In genomic region chr16:66189951-66190350, GRCh38 we compare ENCODE assay signal across 17 cellular contexts.
DNase-seq lines count a peak whose midpoint lies in the region; ATAC-seq and TF ChIP-seq lines count a peak whose summit lies in the region.
"Had no signal": no experiment of that assay in that cellular context is flagged by ENCODE, and none has a peak within 500 bp of the region (broad histone marks: within the 10 kb centered on the region; RNA-seq: fewer than 3 reads in every experiment).

No MANE protein-coding gene starts in this region.

- H2AFZ ChIP-seq in GM23248: no peak overlapping the region

- no peak for TF ChIP-seq POLR2A in gastroesophageal sphincter (IDR thresholded peaks at IDR 0.05)

- peaks cover 17% of the 10 kb centered on the region for H3K4me1 ChIP-seq in GM23248 (ENCODE audit: insufficient read depth)
- H3K4me1 ChIP-seq in gastroesophageal sphincter: peaks cover 0 to 20% (median 0%) of the 10 kb centered on the region in 3 donors

- H3K9ac ChIP-seq in GM23248: no peak overlapping the region

- no peaks in the 10 kb centered on the region for H3K27me3 ChIP-seq in GM23248 (replicated peaks; ENCODE audit: insufficient read depth)
- H3K27me3 ChIP-seq in gastroesophageal sphincter: no peaks in the 10 kb centered on the region
- H3K27me3 ChIP-seq: tibial nerve had no signal

- WGBS in GM23248 (ENCODE audit: low coverage in 1 of 2, low lambda C conversion rate in 2 of 2, missing lambda C conversion rate in 2 of 2), 2 experiments: 15% methylated on average over 4 of the region's 4 CpGs
- whole genome bisulfite sequencing in gastroesophageal sphincter (ENCODE audit: low coverage in 1 of 2), 2 donors: 58% methylated on average over 4 of the region's 4 CpGs; no CpG with 5 or more reads in 1 of the 2 donors

- H3K27ac ChIP-seq in GM23248 (peak overlapping the region; percentile 16), gastroesophageal sphincter (no peak overlapping the region), temporal lobe (ENCODE audit: low read depth, low read length) (peak overlapping the region; percentile 36)

- no peaks in the 10 kb centered on the region for H3K9me3 ChIP-seq in GM23248 (ENCODE audit: low read depth)
- no peaks in the 10 kb centered on the region for H3K9me3 ChIP-seq in gastroesophageal sphincter
- H3K9me3 ChIP-seq: tibial nerve had no signal

- H3K9me2 ChIP-seq in GM23248 (ENCODE audit: insufficient read depth): no peaks in the 10 kb centered on the region

- in situ Hi-C loops in GM23248 (cut with MboI): no loop called here

- no peak overlapping the region for H3K4me3 ChIP-seq in GM23248
- H3K4me3 ChIP-seq in gastroesophageal sphincter: no peak overlapping the region
- H3K4me3 ChIP-seq: smooth muscle cell, tibial nerve had no signal

- H3K36me3 ChIP-seq in GM23248 (ENCODE audit: low read depth) (no peaks in the 10 kb centered on the region), gastroesophageal sphincter (no peaks in the 10 kb centered on the region)
- H3K36me3 ChIP-seq: tibial nerve had no signal

- DNase-seq in GM23248: peak; percentile 75
- DNase-seq in astrocyte of the hippocampus (ENCODE audit: low read depth, low spot score): peak; percentile 64
- DNase-seq in NCI-H1092 treated with DMSO at 0.1 percent for 48 hours (lab: John Stamatoyannopoulos, UW): no peak
- no peak for DNase-seq in SKM-1 (lab: John Stamatoyannopoulos, UW; ENCODE audit: unreplicated experiment)
- DNase-seq: activated CD4-positive, alpha-beta T cell treated with anti-CD3 and anti-CD28 coated beads, Interleukin-2, amount 50 U/mL, for 1 hour; DMS53; H9; left colon; NCI-H1105 treated with DMSO at 0.1 percent for 48 hours; NCI-H510A treated with DMSO at 0.1 percent for 48 hours; nephron progenitor cell had no signal

- no peaks in the 10 kb centered on the region for H3K79me2 ChIP-seq in GM23248 (ENCODE audit: insufficient read depth)

- no peak for TF ChIP-seq CTCF in gastroesophageal sphincter (IDR thresholded peaks at IDR 0.05)

- peak overlapping the region; percentile 34 for H3K4me2 ChIP-seq in GM23248 (ENCODE audit: unreplicated experiment)
- H3K4me2 ChIP-seq: smooth muscle cell had no signal

- peaks cover 20% of the 10 kb centered on the region for H3F3A ChIP-seq in GM23248 (ENCODE audit: insufficient read depth)

- H4K20me1 ChIP-seq in GM23248 (ENCODE audit: insufficient read depth): no peaks in the 10 kb centered on the region

- ATAC-seq in gastroesophageal sphincter (peak; percentile 60), GM18502 (IDR thresholded peaks at IDR 0.05; ENCODE audit: poor library complexity, unreplicated experiment) (no peak)
- ATAC-seq: HepG2, left colon had no signal

- TF ChIP-seq EP300 in gastroesophageal sphincter (IDR thresholded peaks at IDR 0.05): no peak

Comparison
In these comparisons a context has a peak if more than half of its experiments do, and no peak if none do; other contexts are left out.
1. DNase-seq: peak in GM23248 (single experiment) and astrocyte of the hippocampus (single experiment); none in NCI-H1092 treated with DMSO at 0.1 percent for 48 hours (single experiment) and SKM-1 (single experiment).
2. H3K27ac ChIP-seq: peak in GM23248 (single experiment) and temporal lobe (single experiment); none in gastroesophageal sphincter (0 of 4).